In genomic region chr10:132223156-132223590, GRCh38 we compare ENCODE assay signal across 8 cellular contexts. TPM values are rescaled to one million over a fixed set of nuclear protein-coding genes. Genes with fewer than 3 reads are reported as not detected.
DNase-seq lines count a peak whose midpoint lies in the region; ATAC-seq, FAIRE-seq and TF ChIP-seq lines count a peak whose summit lies in the region.

No MANE protein-coding gene starts in this region.

- peak overlapping the region; percentile 74 for H2AFZ ChIP-seq in PC-3 (ENCODE audit: low read length)
- H2AFZ ChIP-seq in neuronal stem cell (ENCODE audit: low read length): peak overlapping the region; percentile 80

- no peaks in the 10 kb centered on the region for H3K9me3 ChIP-seq in PC-3 (ENCODE audit: low read length)
- peaks cover 2 to 3% of the 10 kb centered on the region in 2 donors for H3K9me3 ChIP-seq in neuronal stem cell (replicated peaks in 1 of 2; ENCODE audit: control insufficient read depth in 2 of 2, insufficient read depth in 1 of 2, low read depth in 1 of 2, low read length in 2 of 2)

- peak overlapping the region; percentile 89 for H3K4ac ChIP-seq in neuronal stem cell (ENCODE audit: low read length)

- peak; percentile 89 for TF ChIP-seq CTCF in PC-3 (conservative IDR thresholded peaks at IDR 0.05; ENCODE audit: low read depth, low read length)
- peak; percentile 100 for TF ChIP-seq CTCF in fibroblast of the aortic adventitia (IDR thresholded peaks at IDR 0.05; ENCODE audit: insufficient read depth, low read length)

- peak overlapping the region; percentile 73 for H3K23ac ChIP-seq in neuronal stem cell (ENCODE audit: low read depth, low read length, poor library complexity)

- H3K4me1 Mint-ChIP-seq in activated T-helper 1 cell treated with anti-CD3 and anti-CD28 coated beads, Interleukin-12 subunit alpha, Interleukin-12 subunit beta, Interleukin-2, Interleukin-4 antibody, amounts not matched to agents 30 ng/mL and 10 ng/mL and 1 ng/mL, durations not matched to agents 14 hours and 24 hours and 36 hours (ENCODE audit: low read depth): no peaks in the 10 kb centered on the region

- H3K79me2 ChIP-seq in PC-3 (ENCODE audit: low read length): no peaks in the 10 kb centered on the region

- no peaks in the 10 kb centered on the region for H3K9me2 ChIP-seq in PC-3 (replicated peaks; ENCODE audit: low read length)

- no peaks in the 10 kb centered on the region; the same call in 1 of the 2 replicates for H3K36me3 ChIP-seq in PC-3 (ENCODE audit: low read depth, low read length)
- H3K36me3 ChIP-seq in neuronal stem cell (replicated peaks in 1 of 2; ENCODE audit: control insufficient read depth in 2 of 2, insufficient read depth in 2 of 2, low read length in 2 of 2): peaks cover 0 to 2% of the 10 kb centered on the region in 2 donors

- no peak overlapping the region for H3K27ac Mint-ChIP-seq in activated T-helper 1 cell treated with anti-CD3 and anti-CD28 coated beads, Interleukin-12 subunit alpha, Interleukin-12 subunit beta, Interleukin-2, Interleukin-4 antibody, amounts not matched to agents 30 ng/mL and 10 ng/mL and 1 ng/mL, durations not matched to agents 14 hours and 24 hours and 36 hours

- H3K27me3 ChIP-seq in PC-3 (ENCODE audit: low read length) (no peaks in the 10 kb centered on the region), neuronal stem cell (ENCODE audit: control insufficient read depth in 3 of 3, insufficient read depth in 3 of 3, low read depth in 1 of 3, low read length in 3 of 3) (no peaks in the 10 kb centered on the region)

- H2BK5ac ChIP-seq in neuronal stem cell (ENCODE audit: low read length): peak overlapping the region; percentile 66

- POLR2A ChIA-PET in PC-3 (lab: Charles Lee; ENCODE audit: unreplicated experiment): interaction anchor here (0.6 kb wide), 1 partner anchor 1167 kb away, joined by 3 read pairs; no protein-coding TSS in a partner anchor

- peak overlapping the region; percentile 38 for H3K14ac ChIP-seq in neuronal stem cell (ENCODE audit: low read length)

- no peak overlapping the region for H3K4me3 Mint-ChIP-seq in activated T-helper 1 cell treated with anti-CD3 and anti-CD28 coated beads, Interleukin-12 subunit alpha, Interleukin-12 subunit beta, Interleukin-2, Interleukin-4 antibody, amounts not matched to agents 30 ng/mL and 10 ng/mL and 1 ng/mL, durations not matched to agents 14 hours and 24 hours and 36 hours

- peak overlapping the region; percentile 100 for H2AK5ac ChIP-seq in neuronal stem cell (ENCODE audit: low read depth, low read length)

- peak; percentile 96 for ATAC-seq in GM18502 (IDR thresholded peaks at IDR 0.05; ENCODE audit: poor library complexity, unreplicated experiment)
- peak; percentile 97 for ATAC-seq in HG03095 (IDR thresholded peaks at IDR 0.05; ENCODE audit: unreplicated experiment)
- ATAC-seq in PC-3: peak; percentile 98

- H4K20me1 ChIP-seq in PC-3 (ENCODE audit: low read length): no peaks in the 10 kb centered on the region

- peak; percentile 52 for FAIRE-seq in A204.1 (lab: Jason Lieb, UNC)

- no peak overlapping the region for H4K8ac ChIP-seq in neuronal stem cell (ENCODE audit: low read depth, low read length)

- DNase-seq in PC-3 (peak; percentile 73), fibroblast of the aortic adventitia (ENCODE audit: low read depth) (peak; percentile 78), neuronal stem cell (ENCODE audit: low spot score) (peak; percentile 62), superior temporal gyrus (ENCODE audit: extremely low spot score) (peak; percentile 85)
- DNase-seq in activated T-helper 1 cell treated with anti-CD3 and anti-CD28 coated beads, Interleukin-12 subunit alpha, Interleukin-12 subunit beta, Interleukin-2, Interleukin-4 antibody, amounts not matched to agents 30 ng/mL and 10 ng/mL and 1 ng/mL, durations not matched to agents 14 hours and 24 hours and 36 hours (ENCODE audit: low spot score): peak; percentile 64

- H3K9me3 Mint-ChIP-seq in activated T-helper 1 cell treated with anti-CD3 and anti-CD28 coated beads, Interleukin-12 subunit alpha, Interleukin-12 subunit beta, Interleukin-2, Interleukin-4 antibody, amounts not matched to agents 30 ng/mL and 10 ng/mL and 1 ng/mL, durations not matched to agents 14 hours and 24 hours and 36 hours: no peaks in the 10 kb centered on the region

- peak overlapping the region; percentile 91 for H2BK120ac ChIP-seq in neuronal stem cell (ENCODE audit: low read depth, low read length)

- BruUV-seq in PC-3 (replicated peaks; lab: Mats Ljungman, UMichigan): no TSS peak

- H2BK15ac ChIP-seq in neuronal stem cell (ENCODE audit: low read length): peak overlapping the region; percentile 96

- no peaks in the 10 kb centered on the region for H3K27me3 Mint-ChIP-seq in activated T-helper 1 cell treated with anti-CD3 and anti-CD28 coated beads, Interleukin-12 subunit alpha, Interleukin-12 subunit beta, Interleukin-2, Interleukin-4 antibody, amounts not matched to agents 30 ng/mL and 10 ng/mL and 1 ng/mL, durations not matched to agents 14 hours and 24 hours and 36 hours (ENCODE audit: insufficient read depth)

- peak overlapping the region; percentile 90 for H3K18ac ChIP-seq in neuronal stem cell (ENCODE audit: low read length)

- no peak overlapping the region for H3K4me3 ChIP-seq in PC-3 (ENCODE audit: low read length)
- no peak overlapping the region for H3K4me3 ChIP-seq in fibroblast of the aortic adventitia (ENCODE audit: low read depth, low read length)
- no peak overlapping the region for H3K4me3 ChIP-seq in neuronal stem cell (ENCODE audit: low read length in 2 of 2)

- H3K27ac ChIP-seq in PC-3 (ENCODE audit: low read length) (no peak overlapping the region), neuronal stem cell (replicated peaks; ENCODE audit: low read length) (no peak overlapping the region)

- H4K91ac ChIP-seq in neuronal stem cell (ENCODE audit: low read depth, low read length, poor library complexity): no peak overlapping the region

- CTCF ChIA-PET in PC-3 (lab: Charles Lee): no interaction called here

- H3K79me1 ChIP-seq in neuronal stem cell (ENCODE audit: low read depth, low read length): peaks cover 1% of the 10 kb centered on the region

- intact Hi-C loops in PC-3 (cut with micrococcal nuclease): loop anchor here (5.0 kb wide), 1 partner anchor 229 kb away; no protein-coding TSS in a partner anchor
- intact Hi-C loops in activated T-helper 1 cell treated with anti-CD3 and anti-CD28 coated beads, Interleukin-12 subunit alpha, Interleukin-12 subunit beta, Interleukin-2, Interleukin-4 antibody, amounts not matched to agents 30 ng/mL and 10 ng/mL and 1 ng/mL, durations not matched to agents 14 hours and 24 hours and 36 hours (cut with micrococcal nuclease): loop anchor here (1.0 to 5.0 kb wide), 3 partner anchors 109 to 414 kb away; partner anchors contain the start of gene LRRC27

- H3K4me1 ChIP-seq in PC-3 (ENCODE audit: insufficient read depth, low read length) (no peaks in the 10 kb centered on the region), neuronal stem cell (ENCODE audit: control insufficient read depth in 2 of 2, insufficient read depth in 1 of 2, low read depth in 1 of 2, low read length in 2 of 2) (peaks cover 0 to 5% of the 10 kb centered on the region in 2 donors)

- H3F3A ChIP-seq in PC-3 (ENCODE audit: low read length, unreplicated experiment): no peaks in the 10 kb centered on the region

- H2BK12ac ChIP-seq in neuronal stem cell (ENCODE audit: low read length): peak overlapping the region; percentile 94

- H3K9ac ChIP-seq in PC-3 (ENCODE audit: low read length): no peak overlapping the region
- H3K9ac ChIP-seq in neuronal stem cell (ENCODE audit: low read depth, low read length, poor library complexity): no peak overlapping the region

- no peaks in the 10 kb centered on the region for H3K36me3 Mint-ChIP-seq in activated T-helper 1 cell treated with anti-CD3 and anti-CD28 coated beads, Interleukin-12 subunit alpha, Interleukin-12 subunit beta, Interleukin-2, Interleukin-4 antibody, amounts not matched to agents 30 ng/mL and 10 ng/mL and 1 ng/mL, durations not matched to agents 14 hours and 24 hours and 36 hours (ENCODE audit: low read depth)

- no CpG with 5 or more reads among the region's 16 CpGs for WGBS in neuronal stem cell (ENCODE audit: extremely low coverage in 2 of 2, insufficient read length in 2 of 2, insufficient replicate concordance in 1 of 2), 2 donors

- H3K4me2 ChIP-seq in PC-3 (ENCODE audit: low read length) (no peak overlapping the region), neuronal stem cell (ENCODE audit: insufficient read depth, low read length, poor library complexity, severe bottlenecking) (no peak overlapping the region)

RNA-seq across cellular contexts. Expression of gene DPYSL4, which starts 36.4 kb away (rescaled TPM):
- total RNA-seq in PC-3 (2014; rRNA removed): 10.2 and 10.9 TPM in 2 replicates
- total RNA-seq in activated T-helper 1 cell treated with anti-CD3 and anti-CD28 coated beads, Interleukin-12 subunit alpha, Interleukin-12 subunit beta, Interleukin-2, Interleukin-4 antibody, amounts not matched to agents 30 ng/mL and 10 ng/mL and 1 ng/mL, durations not matched to agents 14 hours and 24 hours and 36 hours: 24.1 and 24.7 TPM in 2 replicates
- total RNA-seq in fibroblast of the aortic adventitia (ENCODE audit: low replicate concordance): 0.18 and 4.2 TPM in 2 replicates
- 27.1 TPM for polyA plus RNA-seq in neuronal stem cell (2013, experiment 1 of 2)
- 25.4 TPM for polyA plus RNA-seq in neuronal stem cell (2013, experiment 2 of 2)
